In genomic region chrX:109735241-109735744, GRCh38 we compare ENCODE assay signal across 2 cellular contexts.
TF ChIP-seq lines count a peak whose summit lies in the region.

No MANE protein-coding gene starts in this region.

TF ChIP-seq in K562, 482 proteins besides CTCF, POLR2A, EP300 and RAD21:
- no peak for TF ChIP-seq SIX5 (IDR thresholded peaks at IDR 0.05; ENCODE audit: borderline replicate concordance in 1 of 2, insufficient read depth in 1 of 2, low read depth in 1 of 2, low read length in 2 of 2)
- no peak for TF ChIP-seq GABPA (tag; conservative IDR thresholded peaks at IDR 0.05; ENCODE audit: low read depth)
- no peak for TF ChIP-seq BRF1 (IDR thresholded peaks at IDR 0.05; ENCODE audit: borderline replicate concordance, extremely low read depth, insufficient read length)
- TF ChIP-seq CTCFL (IDR thresholded peaks at IDR 0.05; ENCODE audit: borderline replicate concordance, insufficient read depth, low read depth, low read length, poor library complexity, severe bottlenecking): no peak
- no peak for TF ChIP-seq CHCHD3 (CRISPR knock-in tag; IDR thresholded peaks at IDR 0.05)
- TF ChIP-seq SMAD1 (IDR thresholded peaks at IDR 0.05; ENCODE audit: low read depth, low read length, partially characterized antibody): no peak
- TF ChIP-seq RBM17 (IDR thresholded peaks at IDR 0.05; ENCODE audit: borderline replicate concordance, low read depth, low read length): no peak
- TF ChIP-seq ZNF253 (CRISPR knock-in tag; conservative IDR thresholded peaks at IDR 0.05): no peak
- TF ChIP-seq ZNF583 (CRISPR knock-in tag; IDR thresholded peaks at IDR 0.05): no peak
- TF ChIP-seq ASH1L (IDR thresholded peaks at IDR 0.05; ENCODE audit: borderline replicate concordance, low read depth, partially characterized antibody): no peak
- TF ChIP-seq MEIS2 (IDR thresholded peaks at IDR 0.05; ENCODE audit: partially characterized antibody): no peak
- no peak for TF ChIP-seq PHF21A (IDR thresholded peaks at IDR 0.05; ENCODE audit: borderline replicate concordance, low read depth)
- no peak for TF ChIP-seq ZNF408 (CRISPR knock-in tag; IDR thresholded peaks at IDR 0.05; ENCODE audit: low read depth)
- TF ChIP-seq NR2C2 (CRISPR knock-in tag; IDR thresholded peaks at IDR 0.05): no peak
- no peak for TF ChIP-seq NR2C2 (tag; IDR thresholded peaks at IDR 0.05)
- TF ChIP-seq POLR2H (tag; IDR thresholded peaks at IDR 0.05; ENCODE audit: low read depth): no peak
- TF ChIP-seq RBM25 (IDR thresholded peaks at IDR 0.05; ENCODE audit: low read depth, low read length, severe bottlenecking): no peak
- no peak for TF ChIP-seq NKRF (IDR thresholded peaks at IDR 0.05; ENCODE audit: borderline replicate concordance)
- no peak for TF ChIP-seq DIDO1 (tag; IDR thresholded peaks at IDR 0.05; ENCODE audit: low read depth)
- no peak for TF ChIP-seq MLLT1 (IDR thresholded peaks at IDR 0.05)
- TF ChIP-seq ARNT (IDR thresholded peaks at IDR 0.05): no peak

TF ChIP-seq in WTC11, 78 proteins besides CTCF, POLR2A, EP300 and RAD21:
- no peak for TF ChIP-seq ELF4 (CRISPR knock-in tag; IDR thresholded peaks at IDR 0.05; ENCODE audit: low read depth)
- no peak for TF ChIP-seq NFYB (CRISPR knock-in tag; conservative IDR thresholded peaks at IDR 0.05; ENCODE audit: low read depth)
- no peak for TF ChIP-seq ZNF317 (CRISPR knock-in tag; IDR thresholded peaks at IDR 0.05; ENCODE audit: borderline replicate concordance, low read depth)
- no peak for TF ChIP-seq ZMAT4 (CRISPR knock-in tag; IDR thresholded peaks at IDR 0.05)
- no peak for TF ChIP-seq E2F1 (CRISPR knock-in tag; IDR thresholded peaks at IDR 0.05)
- TF ChIP-seq JUN (CRISPR knock-in tag; IDR thresholded peaks at IDR 0.05): no peak
- TF ChIP-seq ZNF425 (CRISPR knock-in tag; conservative IDR thresholded peaks at IDR 0.05): no peak
- TF ChIP-seq CDX4 (CRISPR knock-in tag; IDR thresholded peaks at IDR 0.05; ENCODE audit: borderline replicate concordance): no peak
- TF ChIP-seq ATF1 (CRISPR knock-in tag; IDR thresholded peaks at IDR 0.05): no peak
- no peak for TF ChIP-seq TEAD4 (CRISPR knock-in tag; IDR thresholded peaks at IDR 0.05)
- no peak for TF ChIP-seq ETV6 (CRISPR knock-in tag; IDR thresholded peaks at IDR 0.05)
- TF ChIP-seq NFE2L1 (CRISPR knock-in tag; IDR thresholded peaks at IDR 0.05): no peak
